In genomic region chr3:12286927-12287726, GRCh38 we compare ENCODE assay signal across 1 cellular context.
TF ChIP-seq lines count a peak whose summit lies in the region.

No MANE protein-coding gene starts in this region.

TF ChIP-seq in HepG2, 621 proteins besides CTCF, POLR2A, EP300 and RAD21 (continued from another document):
- no peak; the same call in 1 of the 2 replicates for TF ChIP-seq ZNF281 (CRISPR knock-in tag; IDR thresholded peaks at IDR 0.05; ENCODE audit: borderline replicate concordance)
- no peak for TF ChIP-seq ZNF136 (CRISPR knock-in tag; IDR thresholded peaks at IDR 0.05; ENCODE audit: low read depth)
- no peak for TF ChIP-seq ZKSCAN5 (CRISPR knock-in tag; IDR thresholded peaks at IDR 0.05)
- TF ChIP-seq SRSF1 (optimal IDR thresholded peaks at IDR 0.05; ENCODE audit: low read depth, low read length) = no peak
- no peak for TF ChIP-seq IKZF4 (CRISPR knock-in tag; IDR thresholded peaks at IDR 0.05; ENCODE audit: borderline replicate concordance, low read depth, not compliant biosample characterization)
- no peak for TF ChIP-seq GABPB1 (CRISPR knock-in tag; IDR thresholded peaks at IDR 0.05)
- no peak for TF ChIP-seq NCOR1 (IDR thresholded peaks at IDR 0.05; ENCODE audit: borderline replicate concordance, low read length)
- TF ChIP-seq IRF2 (CRISPR knock-in tag; IDR thresholded peaks at IDR 0.05) = no peak
- TF ChIP-seq ZNF207 (IDR thresholded peaks at IDR 0.05; ENCODE audit: borderline replicate concordance) = no peak
- 0 out of 2 replicates have a peak, but pooled peaks have one; percentile 12 for TF ChIP-seq SP5 (CRISPR knock-in tag; IDR thresholded peaks at IDR 0.05; ENCODE audit: borderline replicate concordance, low read depth)
- no peak for TF ChIP-seq ISL2 (CRISPR knock-in tag; IDR thresholded peaks at IDR 0.05)
